10 cellular contexts compared by ENCODE assay signal in genomic region chr3:25441234-25441856, GRCh38. TPM values are rescaled to one million over a fixed set of nuclear protein-coding genes. Genes with fewer than 3 reads are reported as not detected.
DNase-seq lines count a peak whose midpoint lies in the region; ATAC-seq, FAIRE-seq and TF ChIP-seq lines count a peak whose summit lies in the region.
"Had no signal": no experiment of that assay in that cellular context is flagged by ENCODE, and none has a peak within 500 bp of the region (broad histone marks: within the 10 kb centered on the region; RNA-seq: fewer than 3 reads in every experiment).

No MANE protein-coding gene starts in this region.

- no peak for TF ChIP-seq POLR2A in ovary (IDR thresholded peaks at IDR 0.05)

- H3K9me3 ChIP-seq in MM.1S (replicated peaks; ENCODE audit: insufficient read depth, low read length) (no peaks in the 10 kb centered on the region), parathyroid adenoma (ENCODE audit: control insufficient read depth, low read length) (no peaks in the 10 kb centered on the region), ovary (no peaks in the 10 kb centered on the region)

- no peak overlapping the region for H3K4me2 ChIP-seq in MM.1S (ENCODE audit: low read depth, low read length)
- H3K4me2 ChIP-seq in parathyroid adenoma (ENCODE audit: low read length): no peak overlapping the region

- H3K36me3 ChIP-seq in GM06990 (ENCODE audit: control insufficient read depth, insufficient read depth, low read length) (no peaks in the 10 kb centered on the region), MM.1S (replicated peaks; ENCODE audit: insufficient read depth, low read length) (no peaks in the 10 kb centered on the region), bronchial epithelial cell (ENCODE audit: control insufficient read depth, insufficient read depth, low read length) (no peaks in the 10 kb centered on the region), parathyroid adenoma (ENCODE audit: control insufficient read depth, insufficient read depth, low read length) (peaks cover 1% of the 10 kb centered on the region), ovary (no peaks in the 10 kb centered on the region)

- no peaks in the 10 kb centered on the region for H4K20me1 ChIP-seq in MM.1S (ENCODE audit: insufficient read depth, low read length)

- no peak for FAIRE-seq in bronchial epithelial cell (lab: Jason Lieb, UNC)
- no peak for FAIRE-seq in HTR-8/SVneo (lab: Jason Lieb, UNC)

- no peaks in the 10 kb centered on the region for H3K4me1 ChIP-seq in MM.1S (ENCODE audit: low read length)
- H3K4me1 ChIP-seq in parathyroid adenoma: no peaks in the 10 kb centered on the region
- H3K4me1 ChIP-seq in ovary (ENCODE audit: insufficient read depth): no peaks in the 10 kb centered on the region

- TF ChIP-seq CTCF in GM06990 (IDR thresholded peaks at IDR 0.05; ENCODE audit: insufficient read depth, low read length, poor library complexity, severe bottlenecking) (peak; percentile 84), MM.1S (IDR thresholded peaks at IDR 0.05; ENCODE audit: low read length) (peak; percentile 80), bronchial epithelial cell (IDR thresholded peaks at IDR 0.05; ENCODE audit: insufficient read depth, low read length, severe bottlenecking) (peak; percentile 68), parathyroid adenoma (IDR thresholded peaks at IDR 0.05) (peak; percentile 36), ovary (IDR thresholded peaks at IDR 0.05) (no peak)

- no peaks in the 10 kb centered on the region; the same call in 1 of the 2 replicates for H3K9me2 ChIP-seq in MM.1S (replicated peaks; ENCODE audit: insufficient read depth, low read length)

- H3K9ac ChIP-seq in MM.1S (ENCODE audit: low read length): no peak overlapping the region
- H3K9ac ChIP-seq in parathyroid adenoma: no peak overlapping the region

- TF ChIP-seq EP300 in ovary (IDR thresholded peaks at IDR 0.05): no peak

- H3K27ac ChIP-seq in MM.1S (ENCODE audit: low read length) (no peak overlapping the region), parathyroid adenoma (no peak overlapping the region), ovary (no peak overlapping the region)

- H3K4me3 ChIP-seq in GM06990 (replicated peaks; ENCODE audit: low read depth, low read length) (no peak overlapping the region), MM.1S (ENCODE audit: low read length) (no peak overlapping the region), bronchial epithelial cell (ENCODE audit: low read depth, low read length) (no peak overlapping the region), parathyroid adenoma (ENCODE audit: low read depth, low read length) (no peak overlapping the region), ovary (no peak overlapping the region)

- ATAC-seq in GM18909 (IDR thresholded peaks at IDR 0.05; ENCODE audit: poor library complexity, unreplicated experiment): no peak

- no peaks in the 10 kb centered on the region for H3F3A ChIP-seq in MM.1S (ENCODE audit: insufficient read depth, low read length)

- H3K27me3 ChIP-seq in GM06990 (replicated peaks; ENCODE audit: control insufficient read depth, insufficient read depth, low read length): no peaks in the 10 kb centered on the region
- no peaks in the 10 kb centered on the region for H3K27me3 ChIP-seq in MM.1S (replicated peaks; ENCODE audit: insufficient read depth, low read length)
- H3K27me3 ChIP-seq in bronchial epithelial cell (ENCODE audit: control insufficient read depth, insufficient read depth, low read length): no peaks in the 10 kb centered on the region
- no peaks in the 10 kb centered on the region for H3K27me3 ChIP-seq in parathyroid adenoma (ENCODE audit: control insufficient read depth, insufficient read depth, low read length)
- H3K27me3 ChIP-seq in ovary: no peaks in the 10 kb centered on the region

- intact Hi-C loops in ovary (cut with DNase I): no loop called here

- DNase-seq in GM06990 (ENCODE audit: extremely low read depth, insufficient read length) (no peak), MM.1S (no peak), bronchial epithelial cell (ENCODE audit: low read depth) (no peak), ovary (no peak), HTR-8/SVneo (ENCODE audit: insufficient read length, low spot score) (no peak), globus pallidus (ENCODE audit: low spot score) (no peak)
- DNase-seq: NCI-H2029 had no signal

- WGBS in ovary, 3 donors: 94 to 97% (median 95%) methylated on average over 17 of the region's 17 CpGs

- H2AFZ ChIP-seq in MM.1S (ENCODE audit: low read length) (no peak overlapping the region), parathyroid adenoma (no peak overlapping the region)

- H3K79me2 ChIP-seq in MM.1S (ENCODE audit: low read length) (no peaks in the 10 kb centered on the region), parathyroid adenoma (no peaks in the 10 kb centered on the region)

RNA-seq across cellular contexts. Expression of gene RARB, which starts 13.3 kb away (rescaled TPM):
- total RNA-seq in bronchial epithelial cell: 0.13 and 0.26 TPM in 2 replicates
- 10 to 100 TPM in 1 of 7 donors, 1 to 10 TPM in 6; 5.5 to 13.4 (median 8.2) TPM for total RNA-seq in ovary
- polyA plus RNA-seq in ovary: 1 to 10 TPM; 3.5 to 7.4 TPM
- total RNA-seq: mononuclear cell had no signal

Comparison
In these comparisons a context has a peak if more than half of its experiments do, and no peak if none do; other contexts are left out.
1. CTCF ChIP-seq: peak in GM06990 (single experiment), MM.1S (single experiment), bronchial epithelial cell (single experiment) and parathyroid adenoma (single experiment); none in ovary (0 of 3).